In the genomic region with DNA sequence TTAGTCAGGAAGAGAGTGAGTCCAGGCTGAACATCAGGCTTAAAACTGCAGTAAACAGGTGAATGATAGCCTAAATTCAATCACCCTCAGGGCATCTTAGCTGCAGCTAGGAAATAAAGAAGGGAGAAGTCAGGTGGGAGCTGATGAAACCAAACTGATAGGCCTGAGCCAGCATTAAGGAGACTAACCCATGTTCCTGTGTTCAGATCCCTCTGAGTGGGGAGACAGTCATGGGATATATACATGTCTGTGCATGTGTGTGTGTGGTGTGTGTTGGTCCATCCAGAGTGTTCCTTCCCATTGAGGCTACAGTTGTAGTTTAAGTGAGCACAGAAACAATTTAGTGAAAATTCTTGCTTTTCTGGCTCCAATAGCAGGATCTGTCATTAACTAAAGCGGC, we compare ENCODE assay signal across 1 cellular context.
TF ChIP-seq lines count a peak whose summit lies in the region.

No MANE protein-coding gene starts in this region.

TF ChIP-seq in endothelial cell of umbilical vein, 7 proteins besides CTCF, POLR2A, EP300 and RAD21:
- no peak for TF ChIP-seq POLR2AphosphoS5 (IDR thresholded peaks at IDR 0.05; ENCODE audit: insufficient read depth, low read depth, low read length)
- TF ChIP-seq FOS (IDR thresholded peaks at IDR 0.05; ENCODE audit: borderline replicate concordance, insufficient read depth, low read length) = no peak
- no peak for TF ChIP-seq EZH2 (IDR thresholded peaks at IDR 0.05; ENCODE audit: borderline replicate concordance, low read depth, low read length, severe bottlenecking)
- TF ChIP-seq JUN (IDR thresholded peaks at IDR 0.05; ENCODE audit: borderline replicate concordance, insufficient read depth, insufficient read length, low read depth) = no peak
- no peak for TF ChIP-seq MYC (IDR thresholded peaks at IDR 0.05; ENCODE audit: low read depth, low read length)
- no peak for TF ChIP-seq GATA2 (IDR thresholded peaks at IDR 0.05; ENCODE audit: insufficient read depth, insufficient read length, low read depth, low read length)
- TF ChIP-seq, protein P1, sequence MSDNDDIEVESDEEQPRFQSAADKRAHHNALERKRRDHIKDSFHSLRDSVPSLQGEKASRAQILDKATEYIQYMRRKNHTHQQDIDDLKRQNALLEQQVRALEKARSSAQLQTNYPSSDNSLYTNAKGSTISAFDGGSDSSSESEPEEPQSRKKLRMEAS (IDR thresholded peaks at IDR 0.05; ENCODE audit: insufficient read depth, insufficient read length) = no peak
